ENCODE assay signal across 33 cellular contexts in genomic region chr14:65449647-65450046, GRCh38.
"Had no signal": no experiment of that assay in that cellular context is flagged by ENCODE, and none has a peak within 500 bp of the region (broad histone marks: within the 10 kb centered on the region; RNA-seq: fewer than 3 reads in every experiment).

No MANE protein-coding gene starts in this region.

- H3K4me3 Mint-ChIP-seq: activated B cell treated with CpG ODN at 0.5 μM for 24 hours; activated CD8-positive, alpha-beta T cell treated with anti-CD3 and anti-CD28 coated beads for 36 hours; activated naive CD4-positive, alpha-beta T cell treated with anti-CD3 and anti-CD28 coated beads for 36 hours; activated T-cell treated with anti-CD3 and anti-CD28 coated beads, Interleukin-2, amount 50 U/mL, for 72 hours; central memory CD8-positive, alpha-beta T cell had no signal

- H3K27ac ChIP-seq: cardiac muscle cell, VCaP had no signal

- H3K9me3 Mint-ChIP-seq: central memory CD8-positive, alpha-beta T cell had no signal

- H3K27me3 ChIP-seq: cardiac muscle cell had no signal

- H3K27ac Mint-ChIP-seq: activated CD8-positive, alpha-beta T cell treated with anti-CD3 and anti-CD28 coated beads for 36 hours; activated naive CD4-positive, alpha-beta T cell treated with anti-CD3 and anti-CD28 coated beads for 36 hours; activated naive CD4-positive, alpha-beta T cell treated with anti-CD3 and anti-CD28 coated beads, Interleukin-2, amount 50 U/mL, for 72 hours; activated T-cell treated with anti-CD3 and anti-CD28 coated beads, Interleukin-2, amount 50 U/mL, for 72 hours; activated T-helper 2 cell treated with anti-CD3 and anti-CD28 coated beads, Interferon-gamma antibody, Interleukin-2, Interleukin-4, amounts not matched to agents 10 μg/mL and 5 μg/mL and 100 μg/mL, durations not matched to agents 14 hours and 24 hours and 36 hours had no signal

- DNase-seq: activated B cell treated with CpG ODN at 0.5 μM for 24 hours; activated CD4-positive, alpha-beta T cell treated with anti-CD3 and anti-CD28 coated beads for 48 hours; activated CD4-positive, alpha-beta T cell treated with anti-CD3 and anti-CD28 coated beads, Interleukin-2, amount 50 U/mL, for 4 hours; activated CD4-positive, CD25-positive, alpha-beta regulatory T cell treated with anti-CD3 and anti-CD28 coated beads, Interleukin-2, amount 50 U/mL, for 72 hours; activated CD8-positive, alpha-beta T cell treated with anti-CD3 and anti-CD28 coated beads for 36 hours; activated gamma-delta T cell treated with Interleukin-2 at 50 U/mL for 16 hours; activated naive CD4-positive, alpha-beta T cell treated with anti-CD3 and anti-CD28 coated beads for 36 hours; activated T-cell treated with anti-CD3 and anti-CD28 coated beads, Interleukin-2, amount 50 U/mL, for 1 hour; activated T-cell treated with anti-CD3 and anti-CD28 coated beads, Interleukin-2, amount 50 U/mL, for 72 hours; amniotic stem cell; aorta; Kasumi-1; MM.1S; MV-4-11; NCI-H1092; NCI-H1436 treated with DMSO at 0.1 percent for 48 hours; NCI-H1694 treated with DMSO at 0.1 percent for 48 hours; NCI-H2029; NCI-H345; NCI-H510A; NCI-H526; NCI-H748 treated with DMSO at 0.1 percent for 48 hours; NK-92 treated with Interleukin-12 subunit alpha and Interleukin-12 subunit beta, amount 100 ng/mL, for 24 hours; Right ventricle myocardium superior; SW 1271; T-helper 1 cell; T-helper 2 cell; T-helper 9 cell had no signal

- H3K27me3 Mint-ChIP-seq: activated B cell treated with CpG ODN at 0.5 μM for 24 hours; activated CD8-positive, alpha-beta T cell treated with anti-CD3 and anti-CD28 coated beads for 36 hours; central memory CD8-positive, alpha-beta T cell had no signal

- ATAC-seq: activated CD8-positive, alpha-beta T cell treated with anti-CD3 and anti-CD28 coated beads for 36 hours; activated naive CD4-positive, alpha-beta T cell treated with anti-CD3 and anti-CD28 coated beads, Interleukin-2, amount 50 U/mL, for 72 hours; activated T-cell treated with anti-CD3 and anti-CD28 coated beads, Interleukin-2, amount 50 U/mL, for 72 hours had no signal

- H3K4me3 ChIP-seq: cardiac muscle cell had no signal

- H3K36me3 ChIP-seq: cardiac muscle cell had no signal
